10 cellular contexts compared by ENCODE assay signal in the genomic region with DNA sequence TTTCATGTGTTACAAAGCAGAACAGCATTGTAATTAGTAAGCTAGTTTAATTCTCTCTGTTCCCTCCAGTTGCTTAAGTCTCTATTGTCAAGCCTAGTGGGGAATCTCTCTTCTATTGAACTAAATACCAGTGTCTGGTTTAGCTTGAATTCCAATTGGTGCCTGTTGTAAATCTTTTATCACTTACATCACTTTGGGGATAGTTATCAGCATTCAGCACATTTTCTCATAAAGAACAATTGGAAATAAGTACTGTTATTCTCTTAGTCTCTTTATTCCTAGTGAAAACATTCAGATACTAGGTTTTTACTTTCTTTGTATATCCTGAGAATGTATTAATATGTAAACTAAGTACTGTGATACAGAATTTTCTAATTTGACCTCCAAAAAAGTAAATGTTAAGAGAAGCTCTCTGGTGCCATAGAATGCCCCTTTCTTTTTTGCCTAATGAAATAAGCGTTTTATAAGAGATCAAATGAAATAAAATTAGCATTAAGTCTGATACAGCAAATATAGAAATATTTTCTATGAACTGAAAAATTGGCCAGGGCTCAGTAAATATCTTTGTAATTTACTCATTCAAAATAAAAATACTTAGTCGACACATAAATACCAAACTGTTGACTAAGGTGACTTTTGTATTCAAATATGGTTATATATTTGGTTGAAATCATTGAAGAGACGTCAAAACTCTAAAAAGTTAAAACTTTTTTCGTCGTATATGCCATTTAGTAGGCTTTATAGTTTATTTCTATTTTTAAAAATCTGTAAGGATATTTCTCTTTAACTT. TPM values are rescaled to one million over a fixed set of nuclear protein-coding genes. Genes with fewer than 3 reads are reported as not detected.
A peak's percentile ranks its signal among the peaks of the same experiment; 100 is the strongest.
DNase-seq lines count a peak whose midpoint lies in the region; TF ChIP-seq lines count a peak whose summit lies in the region.
"Had no signal": no experiment of that assay in that cellular context is flagged by ENCODE, and none has a peak within 500 bp of the region (broad histone marks: within the 10 kb centered on the region; RNA-seq: fewer than 3 reads in every experiment).

No MANE protein-coding gene starts in this region.

- DNase-seq in AG04449 (ENCODE audit: low read depth, low spot score) (no peak), GM06990 (ENCODE audit: extremely low read depth, insufficient read length) (no peak), SW480 (ENCODE audit: low spot score) (peak; percentile 16), hepatocyte (ENCODE audit: low spot score) (no peak), NCI-H1048 (lab: John Stamatoyannopoulos, UW) (no peak), immature natural killer cell (no peak), DMS114 treated with DMSO at 0.1 percent for 48 hours (lab: John Stamatoyannopoulos, UW; ENCODE audit: unreplicated experiment) (no peak), right atrium auricular region (ENCODE audit: low spot score) (no peak)
- DNase-seq: NCI-H1694 had no signal

- H3K4me1 ChIP-seq in hepatocyte (ENCODE audit: insufficient read depth) (peaks cover 11% of the 10 kb centered on the region), right atrium auricular region (peaks cover 0 to 29% of the 10 kb centered on the region in 2 donors)

- H3K27me3 ChIP-seq in GM06990 (replicated peaks; ENCODE audit: control insufficient read depth, insufficient read depth, low read length) (no peaks in the 10 kb centered on the region), hepatocyte (no peaks in the 10 kb centered on the region), right atrium auricular region (no peaks in the 10 kb centered on the region)
- H3K27me3 ChIP-seq: suprapubic skin had no signal

- peaks cover 58% of the 10 kb centered on the region for H3K79me2 ChIP-seq in hepatocyte

- peaks cover 0 to 13% (median 2%) of the 10 kb centered on the region in 3 donors for H3K27me3 Mint-ChIP-seq in immature natural killer cell (ENCODE audit: low read depth in 3 of 3)

- peak overlapping the region; percentile 86 for H3K4me3 ChIP-seq in AG04449 (ENCODE audit: low read depth, low read length)
- peak overlapping the region; percentile 14; the same call in 1 of the 2 replicates for H3K4me3 ChIP-seq in GM06990 (replicated peaks; ENCODE audit: low read depth, low read length)
- no peak overlapping the region for H3K4me3 ChIP-seq in hepatocyte
- H3K4me3 ChIP-seq in right atrium auricular region = no peak overlapping the region
- H3K4me3 ChIP-seq: suprapubic skin had no signal

- H2AFZ ChIP-seq in hepatocyte = no peak overlapping the region

- no peak overlapping the region for H3K27ac ChIP-seq in hepatocyte
- no peak overlapping the region for H3K27ac ChIP-seq in right atrium auricular region
- H3K27ac ChIP-seq: suprapubic skin had no signal

- peaks cover 17 to 48% of the 10 kb centered on the region in 2 donors for H3K4me1 Mint-ChIP-seq in immature natural killer cell

- H3K36me3 Mint-ChIP-seq in immature natural killer cell = peaks cover 0 to 3% (median 2%) of the 10 kb centered on the region in 3 donors

- 91% methylated on average over 5 of the region's 5 CpGs for WGBS in hepatocyte (ENCODE audit: low lambda C conversion rate, missing lambda C conversion rate)

- CTCF ChIA-PET in AG04449 (lab: Yijun Ruan, JAX) = interaction anchor here (0.7 to 3.5 kb wide), 5 partner anchors 12 to 125 kb away, joined by 3 to 32 read pairs (median 4); no protein-coding TSS in a partner anchor

- H3K9me3 ChIP-seq in hepatocyte (ENCODE audit: low read depth) = no peaks in the 10 kb centered on the region
- H3K9me3 ChIP-seq in right atrium auricular region = no peaks in the 10 kb centered on the region
- H3K9me3 ChIP-seq: suprapubic skin had no signal

- H3K36me3 ChIP-seq in GM06990 (ENCODE audit: control insufficient read depth, insufficient read depth, low read length) (no peaks in the 10 kb centered on the region), hepatocyte (replicated peaks; ENCODE audit: insufficient read depth, low read depth) (no peaks in the 10 kb centered on the region), right atrium auricular region (no peaks in the 10 kb centered on the region)

- H4K20me1 ChIP-seq in hepatocyte (ENCODE audit: insufficient read depth, poor library complexity, severe bottlenecking) = peaks cover 7% of the 10 kb centered on the region

- H3K27ac Mint-ChIP-seq in immature natural killer cell = peak overlapping the region in 1 of 6 donors; percentile 19

- H3K9me3 Mint-ChIP-seq in immature natural killer cell = no peaks in the 10 kb centered on the region

- H3K4me2 ChIP-seq in hepatocyte = peak overlapping the region; percentile 81

- POLR2A ChIA-PET in AG04449 (lab: Yijun Ruan, JAX) = no interaction called here

- H3K9me2 ChIP-seq in hepatocyte (replicated peaks; ENCODE audit: insufficient read depth) = no peaks in the 10 kb centered on the region

- TF ChIP-seq CTCF in AG04449 (IDR thresholded peaks at IDR 0.05; ENCODE audit: insufficient read depth, low read length, missing control alignments) = no peak
- TF ChIP-seq CTCF in GM06990 (IDR thresholded peaks at IDR 0.05; ENCODE audit: insufficient read depth, low read length, poor library complexity, severe bottlenecking) = no peak
- TF ChIP-seq CTCF in hepatocyte (IDR thresholded peaks at IDR 0.05; ENCODE audit: poor library complexity) = no peak
- TF ChIP-seq CTCF in right atrium auricular region (IDR thresholded peaks at IDR 0.05) = no peak

- H3K4me3 Mint-ChIP-seq in immature natural killer cell = peak overlapping the region in 2 of 5 donors; percentile 9 to 29

RNA-seq across cellular contexts. Expression of a gene that starts 25.4 kb away (rescaled TPM):
- 98.3 and 104 TPM in 2 replicates for total RNA-seq in hepatocyte
- polyA plus RNA-seq in hepatocyte = 32.3 and 34.1 TPM in 2 replicates
- polyA plus RNA-seq in immature natural killer cell = 10 to 100 TPM; 13.3 to 29.8 (median 25.6) TPM
- total RNA-seq in right atrium auricular region = 10 to 100 TPM; 58.2 to 87.4 TPM

Comparison
In these comparisons a context has a peak if more than half of its experiments do, and no peak if none do; other contexts are left out.
1. H3K4me3 ChIP-seq: peak in AG04449 (single experiment) and GM06990 (single experiment); none in hepatocyte (single experiment) and right atrium auricular region (0 of 2).